Comparison of ENCODE assay signal across 8 cellular contexts in the genomic region with DNA sequence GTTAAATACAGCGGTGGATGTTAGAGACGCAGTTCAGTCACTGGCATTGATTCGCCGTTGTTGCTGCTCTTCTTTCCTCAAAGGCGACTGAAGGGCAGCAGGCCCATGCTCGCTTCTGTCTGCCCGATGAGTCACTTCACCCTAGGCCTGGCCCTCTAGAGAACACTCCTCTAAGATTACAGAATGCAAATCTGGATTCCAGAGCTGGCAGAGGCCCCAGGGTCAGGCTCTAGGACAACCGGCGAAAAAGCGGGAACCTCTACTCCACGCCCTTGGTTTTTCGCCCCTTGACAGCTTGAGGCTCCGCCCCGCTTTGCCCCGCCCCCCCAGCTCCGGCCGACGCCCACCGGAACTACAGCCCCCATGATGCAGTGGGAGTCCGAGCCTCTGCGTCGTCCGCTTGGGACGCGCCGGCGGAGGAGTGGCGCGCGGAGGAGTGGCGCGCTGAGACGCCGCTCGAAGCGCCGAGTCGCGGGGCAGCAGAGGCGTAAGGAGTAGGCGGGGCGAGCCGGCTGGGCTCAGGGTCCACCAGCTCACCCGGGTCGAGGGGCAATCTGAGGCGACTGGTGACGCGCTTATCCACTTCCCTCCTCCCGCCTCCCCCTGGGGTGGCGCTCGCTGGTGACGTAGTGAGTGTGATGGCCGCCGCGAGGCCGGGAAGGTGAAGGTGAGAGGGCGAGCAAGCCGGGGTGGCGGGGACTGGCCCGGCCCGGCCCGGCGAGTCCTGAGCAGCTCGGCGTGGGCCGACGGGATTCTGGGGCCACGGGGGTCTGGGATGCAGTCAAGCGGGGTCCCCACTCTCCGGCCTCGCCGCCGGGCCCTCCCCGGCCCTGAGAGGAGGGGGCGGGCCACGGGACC. TPM values are rescaled to one million over a fixed set of nuclear protein-coding genes. Genes with fewer than 3 reads are reported as not detected.
DNase-seq lines count a peak whose midpoint lies in the region; ATAC-seq and TF ChIP-seq lines count a peak whose summit lies in the region.

A gene (plus strand): TSS at position 627 of the 858 bp plus-strand sequence. CDS start 8,725 bp downstream, outside the sequence.

- H3K4me3 ChIP-seq in AG04450 (ENCODE audit: low read depth, low read length) (peak within 1 kb of the TSS; percentile 92), cardiac fibroblast (replicated peaks in 1 of 2; ENCODE audit: low read depth in 2 of 2, low read length in 2 of 2) (peak within 1 kb of the TSS; percentile 88 to 89)

- POLR2A ChIA-PET in AG04450 (lab: Yijun Ruan, JAX) (interaction anchor here (0.6 to 3.7 kb wide), 5 partner anchors 50 to 143 kb away, joined by 3 to 79 read pairs (median 3); a partner anchor contains a TSS), WTC11 (lab: Charles Lee) (interaction anchor here (0.6 to 3.7 kb wide), 7 partner anchors 11 to 1842 kb away, joined by 3 to 31 read pairs (median 6); a partner anchor contains a TSS)

- peaks cover 21% of the 10 kb centered on the region for H3K4me1 Mint-ChIP-seq in WTC11

- no peaks in the 10 kb centered on the region for H3K27me3 Mint-ChIP-seq in WTC11 (ENCODE audit: low read depth)

- ATAC-seq in GM18909 (IDR thresholded peaks at IDR 0.05; ENCODE audit: poor library complexity, unreplicated experiment) (peak; percentile 92), HG03175 (IDR thresholded peaks at IDR 0.05; ENCODE audit: unreplicated experiment) (peak; percentile 94), WTC11 (peak; percentile 97)

- peak within 1 kb of the TSS; percentile 98 for H3K4me3 Mint-ChIP-seq in WTC11

- H3K9me3 ChIP-seq in AG04450 (ENCODE audit: control insufficient read depth, insufficient read depth, low read length): no peaks in the 10 kb centered on the region; the same call in 1 of the 2 replicates

- peak within 1 kb of the TSS; percentile 81 for H3K27ac ChIP-seq in AG04450 (ENCODE audit: low read depth, low read length)

- no peaks in the 10 kb centered on the region for H3K9me3 Mint-ChIP-seq in WTC11

- CTCF ChIA-PET in AG04450 (lab: Charles Lee): interaction anchor here (0.9 to 1.4 kb wide), 2 partner anchors 11 to 58 kb away, joined by 3 to 4 read pairs; no protein-coding TSS in a partner anchor
- CTCF ChIA-PET in WTC11 (lab: Charles Lee): interaction anchor here (0.7 to 3.4 kb wide), 12 partner anchors 13 to 195 kb away, joined by 3 to 27 read pairs (median 4); a partner anchor contains a TSS

- no peaks in the 10 kb centered on the region for H3K27me3 ChIP-seq in AG04450 (ENCODE audit: control insufficient read depth, insufficient read depth, low read length)

- peak within 1 kb of the TSS; percentile 99 for H3K27ac Mint-ChIP-seq in WTC11

- no peak for TF ChIP-seq CTCF in AG04450 (IDR thresholded peaks at IDR 0.05; ENCODE audit: low read depth, low read length)
- no peak for TF ChIP-seq CTCF in WTC11 (IDR thresholded peaks at IDR 0.05)
- no peak for TF ChIP-seq CTCF in cardiac fibroblast (IDR thresholded peaks at IDR 0.05; ENCODE audit: low read depth, low read length)

- peaks cover 34% of the 10 kb centered on the region for H3K36me3 Mint-ChIP-seq in WTC11

- DNase-seq in AG04450 (ENCODE audit: low read depth, low spot score) (peak; percentile 90), NCI-H226 (peak; percentile 98), WTC11 (ENCODE audit: low spot score) (peak; percentile 99), cardiac fibroblast (ENCODE audit: low read depth in 2 of 2) (peak; percentile 97 to 99), iPS-NIHi7 (ENCODE audit: extremely low spot score) (peak; percentile 100), smooth muscle cell of the brain vasculature (ENCODE audit: low read depth, low spot score) (peak; percentile 91)

TF ChIP-seq in WTC11, 78 proteins besides CTCF, POLR2A, EP300 and RAD21 (continues in another document):
- TF ChIP-seq ZNF121 (CRISPR knock-in tag; IDR thresholded peaks at IDR 0.05) (no peak), GTF2I (CRISPR knock-in tag; conservative IDR thresholded peaks at IDR 0.05) (no peak), ESRRA (CRISPR knock-in tag; IDR thresholded peaks at IDR 0.05; ENCODE audit: borderline replicate concordance) (0 out of 2 replicates have a peak, but pooled peaks have one; percentile 50), PRRX2 (CRISPR knock-in tag; IDR thresholded peaks at IDR 0.05) (no peak), NR2C2 (CRISPR knock-in tag; IDR thresholded peaks at IDR 0.05) (no peak), ZNF671 (CRISPR knock-in tag; IDR thresholded peaks at IDR 0.05) (no peak), RORB (CRISPR knock-in tag; IDR thresholded peaks at IDR 0.05) (no peak), NR1H2 (CRISPR knock-in tag; IDR thresholded peaks at IDR 0.05) (no peak)
- TF ChIP-seq, protein P1, sequence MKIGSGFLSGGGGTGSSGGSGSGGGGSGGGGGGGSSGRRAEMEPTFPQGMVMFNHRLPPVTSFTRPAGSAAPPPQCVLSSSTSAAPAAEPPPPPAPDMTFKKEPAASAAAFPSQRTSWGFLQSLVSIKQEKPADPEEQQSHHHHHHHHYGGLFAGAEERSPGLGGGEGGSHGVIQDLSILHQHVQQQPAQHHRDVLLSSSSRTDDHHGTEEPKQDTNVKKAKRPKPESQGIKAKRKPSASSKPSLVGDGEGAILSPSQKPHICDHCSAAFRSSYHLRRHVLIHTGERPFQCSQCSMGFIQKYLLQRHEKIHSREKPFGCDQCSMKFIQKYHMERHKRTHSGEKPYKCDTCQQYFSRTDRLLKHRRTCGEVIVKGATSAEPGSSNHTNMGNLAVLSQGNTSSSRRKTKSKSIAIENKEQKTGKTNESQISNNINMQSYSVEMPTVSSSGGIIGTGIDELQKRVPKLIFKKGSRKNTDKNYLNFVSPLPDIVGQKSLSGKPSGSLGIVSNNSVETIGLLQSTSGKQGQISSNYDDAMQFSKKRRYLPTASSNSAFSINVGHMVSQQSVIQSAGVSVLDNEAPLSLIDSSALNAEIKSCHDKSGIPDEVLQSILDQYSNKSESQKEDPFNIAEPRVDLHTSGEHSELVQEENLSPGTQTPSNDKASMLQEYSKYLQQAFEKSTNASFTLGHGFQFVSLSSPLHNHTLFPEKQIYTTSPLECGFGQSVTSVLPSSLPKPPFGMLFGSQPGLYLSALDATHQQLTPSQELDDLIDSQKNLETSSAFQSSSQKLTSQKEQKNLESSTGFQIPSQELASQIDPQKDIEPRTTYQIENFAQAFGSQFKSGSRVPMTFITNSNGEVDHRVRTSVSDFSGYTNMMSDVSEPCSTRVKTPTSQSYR (CRISPR knock-in tag; IDR thresholded peaks at IDR 0.05): no peak
- TF ChIP-seq, protein P2, sequence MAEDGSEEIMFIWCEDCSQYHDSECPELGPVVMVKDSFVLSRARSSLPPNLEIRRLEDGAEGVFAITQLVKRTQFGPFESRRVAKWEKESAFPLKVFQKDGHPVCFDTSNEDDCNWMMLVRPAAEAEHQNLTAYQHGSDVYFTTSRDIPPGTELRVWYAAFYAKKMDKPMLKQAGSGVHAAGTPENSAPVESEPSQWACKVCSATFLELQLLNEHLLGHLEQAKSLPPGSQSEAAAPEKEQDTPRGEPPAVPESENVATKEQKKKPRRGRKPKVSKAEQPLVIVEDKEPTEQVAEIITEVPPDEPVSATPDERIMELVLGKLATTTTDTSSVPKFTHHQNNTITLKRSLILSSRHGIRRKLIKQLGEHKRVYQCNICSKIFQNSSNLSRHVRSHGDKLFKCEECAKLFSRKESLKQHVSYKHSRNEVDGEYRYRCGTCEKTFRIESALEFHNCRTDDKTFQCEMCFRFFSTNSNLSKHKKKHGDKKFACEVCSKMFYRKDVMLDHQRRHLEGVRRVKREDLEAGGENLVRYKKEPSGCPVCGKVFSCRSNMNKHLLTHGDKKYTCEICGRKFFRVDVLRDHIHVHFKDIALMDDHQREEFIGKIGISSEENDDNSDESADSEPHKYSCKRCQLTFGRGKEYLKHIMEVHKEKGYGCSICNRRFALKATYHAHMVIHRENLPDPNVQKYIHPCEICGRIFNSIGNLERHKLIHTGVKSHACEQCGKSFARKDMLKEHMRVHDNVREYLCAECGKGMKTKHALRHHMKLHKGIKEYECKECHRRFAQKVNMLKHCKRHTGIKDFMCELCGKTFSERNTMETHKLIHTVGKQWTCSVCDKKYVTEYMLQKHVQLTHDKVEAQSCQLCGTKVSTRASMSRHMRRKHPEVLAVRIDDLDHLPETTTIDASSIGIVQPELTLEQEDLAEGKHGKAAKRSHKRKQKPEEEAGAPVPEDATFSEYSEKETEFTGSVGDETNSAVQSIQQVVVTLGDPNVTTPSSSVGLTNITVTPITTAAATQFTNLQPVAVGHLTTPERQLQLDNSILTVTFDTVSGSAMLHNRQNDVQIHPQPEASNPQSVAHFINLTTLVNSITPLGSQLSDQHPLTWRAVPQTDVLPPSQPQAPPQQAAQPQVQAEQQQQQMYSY (CRISPR knock-in tag; IDR thresholded peaks at IDR 0.05): no peak
- TF ChIP-seq, protein P3, sequence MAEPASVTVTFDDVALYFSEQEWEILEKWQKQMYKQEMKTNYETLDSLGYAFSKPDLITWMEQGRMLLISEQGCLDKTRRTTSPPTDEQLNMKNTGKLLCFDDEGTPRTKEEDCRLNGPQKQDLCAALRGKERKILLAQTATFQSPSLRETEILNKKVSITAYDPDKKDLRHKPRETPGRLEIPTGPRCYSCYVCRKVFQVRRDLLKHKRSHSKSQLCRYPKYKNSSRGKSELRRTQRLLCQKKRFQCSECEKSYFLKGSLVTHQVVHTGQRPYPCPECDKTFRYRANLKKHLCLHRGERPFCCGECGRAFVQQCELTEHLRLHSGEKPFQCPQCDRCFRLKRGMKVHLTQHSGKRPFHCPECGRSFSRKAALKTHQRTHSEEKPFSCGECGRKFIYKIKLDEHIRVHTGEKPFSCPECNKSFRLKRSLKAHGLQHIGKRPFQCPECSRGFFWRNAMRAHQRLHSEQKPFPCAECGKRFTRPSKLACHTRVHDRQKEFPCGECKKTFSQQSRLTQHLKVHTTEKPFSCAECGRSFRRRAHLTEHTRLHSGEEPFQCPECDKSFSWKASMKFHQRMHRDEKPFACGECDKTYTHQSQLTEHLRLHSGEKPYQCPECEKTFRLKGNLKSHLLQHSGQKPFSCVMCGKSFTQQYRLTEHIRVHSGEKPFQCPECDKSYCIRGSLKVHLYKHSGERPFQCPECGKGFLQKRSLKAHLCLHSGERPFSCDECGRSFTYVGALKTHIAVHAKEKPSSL (CRISPR knock-in tag; conservative IDR thresholded peaks at IDR 0.05): no peak
- TF ChIP-seq, protein P4, sequence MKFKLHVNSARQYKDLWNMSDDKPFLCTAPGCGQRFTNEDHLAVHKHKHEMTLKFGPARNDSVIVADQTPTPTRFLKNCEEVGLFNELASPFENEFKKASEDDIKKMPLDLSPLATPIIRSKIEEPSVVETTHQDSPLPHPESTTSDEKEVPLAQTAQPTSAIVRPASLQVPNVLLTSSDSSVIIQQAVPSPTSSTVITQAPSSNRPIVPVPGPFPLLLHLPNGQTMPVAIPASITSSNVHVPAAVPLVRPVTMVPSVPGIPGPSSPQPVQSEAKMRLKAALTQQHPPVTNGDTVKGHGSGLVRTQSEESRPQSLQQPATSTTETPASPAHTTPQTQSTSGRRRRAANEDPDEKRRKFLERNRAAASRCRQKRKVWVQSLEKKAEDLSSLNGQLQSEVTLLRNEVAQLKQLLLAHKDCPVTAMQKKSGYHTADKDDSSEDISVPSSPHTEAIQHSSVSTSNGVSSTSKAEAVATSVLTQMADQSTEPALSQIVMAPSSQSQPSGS (CRISPR knock-in tag; IDR thresholded peaks at IDR 0.05; ENCODE audit: borderline replicate concordance, low read depth): no peak

RNA-seq across cellular contexts. Expression of the gene that starts here (rescaled TPM):
- 43.9 and 53.9 TPM in 2 replicates for polyA plus RNA-seq in AG04450 (2011; rRNA removed)
- polyA minus RNA-seq in AG04450 (2011; rRNA and poly(A)+ RNA removed): 62.7 and 70.7 TPM in 2 replicates
- total RNA-seq in WTC11 (2021): 56.8 to 63.0 TPM (median 59.8 TPM) in 3 replicates

Comparison
In these comparisons a context has a peak if more than half of its experiments do, and no peak if none do; other contexts are left out.
1. Peak in every context shown above with its lines: DNase-seq, ATAC-seq, H3K4me3 ChIP-seq and H3K27ac ChIP-seq.